In the genomic region with DNA sequence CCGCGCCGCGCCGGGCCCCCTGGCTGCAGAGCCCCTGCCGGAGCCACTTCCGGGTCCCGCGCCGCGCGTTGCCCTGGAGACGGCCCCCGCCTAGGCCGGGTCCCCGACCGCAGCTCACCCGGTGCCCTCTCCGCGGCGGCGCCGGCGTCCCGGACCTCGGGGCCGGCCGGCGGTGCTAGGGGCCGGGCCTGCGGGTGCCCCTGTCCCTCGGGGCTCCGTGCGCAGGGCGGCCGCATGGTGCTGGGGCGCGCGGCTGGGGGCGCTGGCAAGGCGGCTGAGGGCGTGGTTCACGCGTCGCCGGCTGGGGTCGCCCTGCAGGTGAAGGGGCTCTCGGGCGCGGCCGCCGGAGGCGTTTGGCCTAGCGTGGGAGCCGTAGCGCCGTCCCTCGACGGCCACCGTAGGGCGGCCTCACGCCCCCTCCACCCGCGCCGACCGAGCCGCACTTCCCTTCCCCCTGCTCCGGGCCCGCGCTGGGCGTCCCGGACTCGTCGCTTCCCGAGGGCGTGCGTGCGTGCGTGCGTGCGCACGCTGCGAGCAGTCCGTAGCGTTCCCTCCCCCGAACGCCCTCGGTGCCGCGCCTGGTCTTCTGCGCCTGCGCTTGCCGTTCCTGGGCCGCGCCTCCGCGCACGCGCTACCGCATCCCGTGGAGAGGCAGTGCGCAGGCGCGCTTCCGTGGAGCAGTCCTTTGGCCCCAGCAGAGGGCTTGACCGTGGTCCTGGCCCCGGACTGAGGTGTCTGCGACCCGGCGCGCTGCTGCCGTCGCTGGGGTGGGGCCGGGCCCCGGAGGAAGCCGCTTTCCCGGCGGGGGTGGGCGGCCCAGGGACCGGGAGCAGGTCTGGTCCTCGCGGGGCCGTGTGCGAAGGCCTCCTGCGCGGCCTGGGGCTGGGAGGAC, we compare ENCODE assay signal across 1 cellular context.
TF ChIP-seq lines count a peak whose summit lies in the region.

A gene with protein sequence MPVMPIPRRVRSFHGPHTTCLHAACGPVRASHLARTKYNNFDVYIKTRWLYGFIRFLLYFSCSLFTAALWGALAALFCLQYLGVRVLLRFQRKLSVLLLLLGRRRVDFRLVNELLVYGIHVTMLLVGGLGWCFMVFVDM (minus strand): TSS at position 509 of the 892 bp plus-strand sequence. CDS start 1,975 bp downstream, outside the sequence.

TF ChIP-seq in HepG2, 621 proteins besides CTCF, POLR2A, EP300 and RAD21 (continued from another document and continues in another):
- TF ChIP-seq, protein P1, sequence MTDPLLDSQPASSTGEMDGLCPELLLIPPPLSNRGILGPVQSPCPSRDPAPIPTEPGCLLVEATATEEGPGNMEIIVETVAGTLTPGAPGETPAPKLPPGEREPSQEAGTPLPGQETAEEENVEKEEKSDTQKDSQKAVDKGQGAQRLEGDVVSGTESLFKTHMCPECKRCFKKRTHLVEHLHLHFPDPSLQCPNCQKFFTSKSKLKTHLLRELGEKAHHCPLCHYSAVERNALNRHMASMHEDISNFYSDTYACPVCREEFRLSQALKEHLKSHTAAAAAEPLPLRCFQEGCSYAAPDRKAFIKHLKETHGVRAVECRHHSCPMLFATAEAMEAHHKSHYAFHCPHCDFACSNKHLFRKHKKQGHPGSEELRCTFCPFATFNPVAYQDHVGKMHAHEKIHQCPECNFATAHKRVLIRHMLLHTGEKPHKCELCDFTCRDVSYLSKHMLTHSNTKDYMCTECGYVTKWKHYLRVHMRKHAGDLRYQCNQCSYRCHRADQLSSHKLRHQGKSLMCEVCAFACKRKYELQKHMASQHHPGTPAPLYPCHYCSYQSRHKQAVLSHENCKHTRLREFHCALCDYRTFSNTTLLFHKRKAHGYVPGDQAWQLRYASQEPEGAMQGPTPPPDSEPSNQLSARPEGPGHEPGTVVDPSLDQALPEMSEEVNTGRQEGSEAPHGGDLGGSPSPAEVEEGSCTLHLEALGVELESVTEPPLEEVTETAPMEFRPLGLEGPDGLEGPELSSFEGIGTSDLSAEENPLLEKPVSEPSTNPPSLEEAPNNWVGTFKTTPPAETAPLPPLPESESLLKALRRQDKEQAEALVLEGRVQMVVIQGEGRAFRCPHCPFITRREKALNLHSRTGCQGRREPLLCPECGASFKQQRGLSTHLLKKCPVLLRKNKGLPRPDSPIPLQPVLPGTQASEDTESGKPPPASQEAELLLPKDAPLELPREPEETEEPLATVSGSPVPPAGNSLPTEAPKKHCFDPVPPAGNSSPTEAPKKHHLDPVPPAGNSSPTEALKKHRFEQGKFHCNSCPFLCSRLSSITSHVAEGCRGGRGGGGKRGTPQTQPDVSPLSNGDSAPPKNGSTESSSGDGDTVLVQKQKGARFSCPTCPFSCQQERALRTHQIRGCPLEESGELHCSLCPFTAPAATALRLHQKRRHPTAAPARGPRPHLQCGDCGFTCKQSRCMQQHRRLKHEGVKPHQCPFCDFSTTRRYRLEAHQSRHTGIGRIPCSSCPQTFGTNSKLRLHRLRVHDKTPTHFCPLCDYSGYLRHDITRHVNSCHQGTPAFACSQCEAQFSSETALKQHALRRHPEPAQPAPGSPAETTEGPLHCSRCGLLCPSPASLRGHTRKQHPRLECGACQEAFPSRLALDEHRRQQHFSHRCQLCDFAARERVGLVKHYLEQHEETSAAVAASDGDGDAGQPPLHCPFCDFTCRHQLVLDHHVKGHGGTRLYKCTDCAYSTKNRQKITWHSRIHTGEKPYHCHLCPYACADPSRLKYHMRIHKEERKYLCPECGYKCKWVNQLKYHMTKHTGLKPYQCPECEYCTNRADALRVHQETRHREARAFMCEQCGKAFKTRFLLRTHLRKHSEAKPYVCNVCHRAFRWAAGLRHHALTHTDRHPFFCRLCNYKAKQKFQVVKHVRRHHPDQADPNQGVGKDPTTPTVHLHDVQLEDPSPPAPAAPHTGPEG (CRISPR knock-in tag; IDR thresholded peaks at IDR 0.05): peak; percentile 19; the same call in 1 of the 2 replicates
- peak; percentile 55 for TF ChIP-seq FOXO1 (CRISPR knock-in tag; IDR thresholded peaks at IDR 0.05)
- peak; percentile 37; the same call in 1 of the 2 replicates for TF ChIP-seq HOXD1 (CRISPR knock-in tag; IDR thresholded peaks at IDR 0.05)
- TF ChIP-seq, protein P2, sequence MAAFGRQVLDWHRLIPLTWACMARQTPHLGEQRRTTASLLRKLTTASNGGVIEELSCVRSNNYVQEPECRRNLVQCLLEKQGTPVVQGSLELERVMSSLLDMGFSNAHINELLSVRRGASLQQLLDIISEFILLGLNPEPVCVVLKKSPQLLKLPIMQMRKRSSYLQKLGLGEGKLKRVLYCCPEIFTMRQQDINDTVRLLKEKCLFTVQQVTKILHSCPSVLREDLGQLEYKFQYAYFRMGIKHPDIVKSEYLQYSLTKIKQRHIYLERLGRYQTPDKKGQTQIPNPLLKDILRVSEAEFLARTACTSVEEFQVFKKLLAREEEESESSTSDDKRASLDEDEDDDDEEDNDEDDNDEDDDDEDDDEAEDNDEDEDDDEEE (CRISPR knock-in tag; IDR thresholded peaks at IDR 0.05): peak; percentile 90
- peak; percentile 86 for TF ChIP-seq ZNF883 (CRISPR knock-in tag; IDR thresholded peaks at IDR 0.05; ENCODE audit: not compliant biosample characterization)
- TF ChIP-seq, protein P3, sequence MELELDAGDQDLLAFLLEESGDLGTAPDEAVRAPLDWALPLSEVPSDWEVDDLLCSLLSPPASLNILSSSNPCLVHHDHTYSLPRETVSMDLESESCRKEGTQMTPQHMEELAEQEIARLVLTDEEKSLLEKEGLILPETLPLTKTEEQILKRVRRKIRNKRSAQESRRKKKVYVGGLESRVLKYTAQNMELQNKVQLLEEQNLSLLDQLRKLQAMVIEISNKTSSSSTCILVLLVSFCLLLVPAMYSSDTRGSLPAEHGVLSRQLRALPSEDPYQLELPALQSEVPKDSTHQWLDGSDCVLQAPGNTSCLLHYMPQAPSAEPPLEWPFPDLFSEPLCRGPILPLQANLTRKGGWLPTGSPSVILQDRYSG (CRISPR knock-in tag; IDR thresholded peaks at IDR 0.05): peak; percentile 2; the same call in 1 of the 2 replicates
- peak; percentile 74 for TF ChIP-seq DMAP1 (CRISPR knock-in tag; IDR thresholded peaks at IDR 0.05)
- TF ChIP-seq ZNF562 (CRISPR knock-in tag; IDR thresholded peaks at IDR 0.05; ENCODE audit: borderline replicate concordance): 0 out of 2 replicates have a peak, but pooled peaks have one; percentile 62
- TF ChIP-seq ZNF552 (CRISPR knock-in tag; IDR thresholded peaks at IDR 0.05; ENCODE audit: borderline replicate concordance): peak; percentile 77; the same call in 1 of the 2 replicates
- no peak for TF ChIP-seq ISL2 (CRISPR knock-in tag; IDR thresholded peaks at IDR 0.05)
- peak; percentile 97 for TF ChIP-seq ZSCAN21 (CRISPR knock-in tag; IDR thresholded peaks at IDR 0.05; ENCODE audit: borderline replicate concordance)
- TF ChIP-seq SAFB2 (CRISPR knock-in tag; IDR thresholded peaks at IDR 0.05; ENCODE audit: borderline replicate concordance, low read depth): peak; percentile 22; the same call in 1 of the 2 replicates
- TF ChIP-seq, protein P4, sequence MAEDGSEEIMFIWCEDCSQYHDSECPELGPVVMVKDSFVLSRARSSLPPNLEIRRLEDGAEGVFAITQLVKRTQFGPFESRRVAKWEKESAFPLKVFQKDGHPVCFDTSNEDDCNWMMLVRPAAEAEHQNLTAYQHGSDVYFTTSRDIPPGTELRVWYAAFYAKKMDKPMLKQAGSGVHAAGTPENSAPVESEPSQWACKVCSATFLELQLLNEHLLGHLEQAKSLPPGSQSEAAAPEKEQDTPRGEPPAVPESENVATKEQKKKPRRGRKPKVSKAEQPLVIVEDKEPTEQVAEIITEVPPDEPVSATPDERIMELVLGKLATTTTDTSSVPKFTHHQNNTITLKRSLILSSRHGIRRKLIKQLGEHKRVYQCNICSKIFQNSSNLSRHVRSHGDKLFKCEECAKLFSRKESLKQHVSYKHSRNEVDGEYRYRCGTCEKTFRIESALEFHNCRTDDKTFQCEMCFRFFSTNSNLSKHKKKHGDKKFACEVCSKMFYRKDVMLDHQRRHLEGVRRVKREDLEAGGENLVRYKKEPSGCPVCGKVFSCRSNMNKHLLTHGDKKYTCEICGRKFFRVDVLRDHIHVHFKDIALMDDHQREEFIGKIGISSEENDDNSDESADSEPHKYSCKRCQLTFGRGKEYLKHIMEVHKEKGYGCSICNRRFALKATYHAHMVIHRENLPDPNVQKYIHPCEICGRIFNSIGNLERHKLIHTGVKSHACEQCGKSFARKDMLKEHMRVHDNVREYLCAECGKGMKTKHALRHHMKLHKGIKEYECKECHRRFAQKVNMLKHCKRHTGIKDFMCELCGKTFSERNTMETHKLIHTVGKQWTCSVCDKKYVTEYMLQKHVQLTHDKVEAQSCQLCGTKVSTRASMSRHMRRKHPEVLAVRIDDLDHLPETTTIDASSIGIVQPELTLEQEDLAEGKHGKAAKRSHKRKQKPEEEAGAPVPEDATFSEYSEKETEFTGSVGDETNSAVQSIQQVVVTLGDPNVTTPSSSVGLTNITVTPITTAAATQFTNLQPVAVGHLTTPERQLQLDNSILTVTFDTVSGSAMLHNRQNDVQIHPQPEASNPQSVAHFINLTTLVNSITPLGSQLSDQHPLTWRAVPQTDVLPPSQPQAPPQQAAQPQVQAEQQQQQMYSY (CRISPR knock-in tag; IDR thresholded peaks at IDR 0.05): no peak; the same call in 1 of the 2 replicates
- TF ChIP-seq POGZ (CRISPR knock-in tag; IDR thresholded peaks at IDR 0.05): peak; percentile 73
- no peak for TF ChIP-seq GABPA (IDR thresholded peaks at IDR 0.05; ENCODE audit: low read depth, low read length)
- TF ChIP-seq GABPA (CRISPR knock-in tag; IDR thresholded peaks at IDR 0.05; ENCODE audit: low read depth): no peak
- TF ChIP-seq, protein P5, sequence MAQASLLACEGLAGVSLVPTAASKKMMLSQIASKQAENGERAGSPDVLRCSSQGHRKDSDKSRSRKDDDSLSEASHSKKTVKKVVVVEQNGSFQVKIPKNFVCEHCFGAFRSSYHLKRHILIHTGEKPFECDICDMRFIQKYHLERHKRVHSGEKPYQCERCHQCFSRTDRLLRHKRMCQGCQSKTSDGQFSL (CRISPR knock-in tag; IDR thresholded peaks at IDR 0.05): peak; percentile 66; the same call in 1 of the 2 replicates
- TF ChIP-seq ZNF878 (CRISPR knock-in tag; IDR thresholded peaks at IDR 0.05): no peak
- TF ChIP-seq, protein P6, sequence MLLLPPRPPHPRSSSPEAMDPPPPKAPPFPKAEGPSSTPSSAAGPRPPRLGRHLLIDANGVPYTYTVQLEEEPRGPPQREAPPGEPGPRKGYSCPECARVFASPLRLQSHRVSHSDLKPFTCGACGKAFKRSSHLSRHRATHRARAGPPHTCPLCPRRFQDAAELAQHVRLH (CRISPR knock-in tag; IDR thresholded peaks at IDR 0.05; ENCODE audit: borderline replicate concordance, low read depth): peak; percentile 72; the same call in 1 of the 2 replicates
- TF ChIP-seq MTA1 (CRISPR knock-in tag; IDR thresholded peaks at IDR 0.05; ENCODE audit: borderline replicate concordance): peak; percentile 93
- TF ChIP-seq ZNF589 (CRISPR knock-in tag; conservative IDR thresholded peaks at IDR 0.05): 0 out of 2 replicates have a peak, but pooled peaks have one; percentile 13
- peak; percentile 81; the same call in 1 of the 2 replicates for TF ChIP-seq ZNF772 (CRISPR knock-in tag; IDR thresholded peaks at IDR 0.05)
- peak; percentile 88 for TF ChIP-seq GATAD1 (CRISPR knock-in tag; IDR thresholded peaks at IDR 0.05)
- TF ChIP-seq EED (CRISPR knock-in tag; IDR thresholded peaks at IDR 0.05): peak; percentile 76; the same call in 1 of the 2 replicates
- peak; percentile 13; the same call in 1 of the 2 replicates for TF ChIP-seq SP5 (CRISPR knock-in tag; IDR thresholded peaks at IDR 0.05; ENCODE audit: borderline replicate concordance, low read depth)
- TF ChIP-seq SRF (IDR thresholded peaks at IDR 0.05; ENCODE audit: low read depth, low read length): no peak
- no peak for TF ChIP-seq ZFAT (CRISPR knock-in tag; conservative IDR thresholded peaks at IDR 0.05)
- no peak for TF ChIP-seq ZFYVE20 (CRISPR knock-in tag; IDR thresholded peaks at IDR 0.05; ENCODE audit: borderline replicate concordance, low read depth)
- TF ChIP-seq, protein P7, sequence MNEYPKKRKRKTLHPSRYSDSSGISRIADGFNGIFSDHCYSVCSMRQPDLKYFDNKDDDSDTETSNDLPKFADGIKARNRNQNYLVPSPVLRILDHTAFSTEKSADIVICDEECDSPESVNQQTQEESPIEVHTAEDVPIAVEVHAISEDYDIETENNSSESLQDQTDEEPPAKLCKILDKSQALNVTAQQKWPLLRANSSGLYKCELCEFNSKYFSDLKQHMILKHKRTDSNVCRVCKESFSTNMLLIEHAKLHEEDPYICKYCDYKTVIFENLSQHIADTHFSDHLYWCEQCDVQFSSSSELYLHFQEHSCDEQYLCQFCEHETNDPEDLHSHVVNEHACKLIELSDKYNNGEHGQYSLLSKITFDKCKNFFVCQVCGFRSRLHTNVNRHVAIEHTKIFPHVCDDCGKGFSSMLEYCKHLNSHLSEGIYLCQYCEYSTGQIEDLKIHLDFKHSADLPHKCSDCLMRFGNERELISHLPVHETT (CRISPR knock-in tag; conservative IDR thresholded peaks at IDR 0.05): peak; percentile 100
- peak; percentile 94 for TF ChIP-seq THAP11 (CRISPR knock-in tag; IDR thresholded peaks at IDR 0.05)
- peak; percentile 21; the same call in 1 of the 2 replicates for TF ChIP-seq ZNF672 (CRISPR knock-in tag; IDR thresholded peaks at IDR 0.05)
- TF ChIP-seq HNF4G (IDR thresholded peaks at IDR 0.05; ENCODE audit: borderline replicate concordance, low read depth, low read length): peak; percentile 6; the same call in 1 of the 2 replicates
- peak; percentile 53; the same call in 1 of the 2 replicates for TF ChIP-seq HNF4G (CRISPR knock-in tag; IDR thresholded peaks at IDR 0.05; ENCODE audit: borderline replicate concordance, low read depth)
- TF ChIP-seq KLF13 (CRISPR knock-in tag; IDR thresholded peaks at IDR 0.05): no peak
- peak; percentile 80 for TF ChIP-seq ZNF605 (CRISPR knock-in tag; IDR thresholded peaks at IDR 0.05)
- peak; percentile 81; the same call in 1 of the 2 replicates for TF ChIP-seq ZNF230 (CRISPR knock-in tag; IDR thresholded peaks at IDR 0.05)
- TF ChIP-seq, protein P8, sequence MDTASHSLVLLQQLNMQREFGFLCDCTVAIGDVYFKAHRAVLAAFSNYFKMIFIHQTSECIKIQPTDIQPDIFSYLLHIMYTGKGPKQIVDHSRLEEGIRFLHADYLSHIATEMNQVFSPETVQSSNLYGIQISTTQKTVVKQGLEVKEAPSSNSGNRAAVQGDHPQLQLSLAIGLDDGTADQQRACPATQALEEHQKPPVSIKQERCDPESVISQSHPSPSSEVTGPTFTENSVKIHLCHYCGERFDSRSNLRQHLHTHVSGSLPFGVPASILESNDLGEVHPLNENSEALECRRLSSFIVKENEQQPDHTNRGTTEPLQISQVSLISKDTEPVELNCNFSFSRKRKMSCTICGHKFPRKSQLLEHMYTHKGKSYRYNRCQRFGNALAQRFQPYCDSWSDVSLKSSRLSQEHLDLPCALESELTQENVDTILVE (CRISPR knock-in tag; IDR thresholded peaks at IDR 0.05): peak; percentile 100
- no peak for TF ChIP-seq NR2F6 (IDR thresholded peaks at IDR 0.05)
- TF ChIP-seq NR2F6 (CRISPR knock-in tag; IDR thresholded peaks at IDR 0.05): no peak; the same call in 1 of the 2 replicates
- peak; percentile 43; the same call in 1 of the 2 replicates for TF ChIP-seq BHLHE40 (IDR thresholded peaks at IDR 0.05; ENCODE audit: low read length)
- peak; percentile 3 for TF ChIP-seq SRSF1 (optimal IDR thresholded peaks at IDR 0.05; ENCODE audit: low read depth, low read length)
